ENCODE assay signal across 12 cellular contexts in genomic region chr14:75548544-75548943, GRCh38. TPM values are rescaled to one million over a fixed set of nuclear protein-coding genes. Genes with fewer than 3 reads are reported as not detected.
DNase-seq lines count a peak whose midpoint lies in the region; ATAC-seq and TF ChIP-seq lines count a peak whose summit lies in the region.
"Had no signal": no experiment of that assay in that cellular context is flagged by ENCODE, and none has a peak within 500 bp of the region (broad histone marks: within the 10 kb centered on the region; RNA-seq: fewer than 3 reads in every experiment).

No MANE protein-coding gene starts in this region.

- H3K27me3 Mint-ChIP-seq in activated T-helper 17 cell treated with anti-CD3 and anti-CD28 coated beads, Interleukin-2, amount 50 U/mL, for 72 hours, result no peaks in the 10 kb centered on the region
- H3K27me3 Mint-ChIP-seq: type B pancreatic cell had no signal

- TF ChIP-seq CTCF in GM13977 (IDR thresholded peaks at IDR 0.05; ENCODE audit: extremely low read depth, insufficient read depth, missing control alignments), result no peak

- no peak for ATAC-seq in activated naive CD4-positive, alpha-beta T cell treated with anti-CD3 and anti-CD28 coated beads, Interleukin-2, amount 50 U/mL, for 72 hours
- peak; percentile 2 for ATAC-seq in activated T-helper 17 cell treated with anti-CD3 and anti-CD28 coated beads, Interleukin-2, amount 50 U/mL, for 72 hours (replicated peaks)
- peak; percentile 88 for ATAC-seq in left colon

- H3K36me3 Mint-ChIP-seq in activated naive CD4-positive, alpha-beta T cell treated with anti-CD3 and anti-CD28 coated beads, Interleukin-2, amount 50 U/mL, for 72 hours, result peaks cover 17 to 53% of the 10 kb centered on the region in 2 donors
- H3K36me3 Mint-ChIP-seq in activated T-helper 17 cell treated with anti-CD3 and anti-CD28 coated beads, Interleukin-2, amount 50 U/mL, for 72 hours (ENCODE audit: low read depth), result peaks cover 74% of the 10 kb centered on the region
- H3K36me3 Mint-ChIP-seq: type B pancreatic cell had no signal

- peak overlapping the region; percentile 76 for H3K4me3 Mint-ChIP-seq in activated T-helper 17 cell treated with anti-CD3 and anti-CD28 coated beads, Interleukin-2, amount 50 U/mL, for 72 hours
- H3K4me3 Mint-ChIP-seq: type B pancreatic cell had no signal

- intact Hi-C loops in left colon (cut with DNase I, micrococcal nuclease), result no loop called here

- no peaks in the 10 kb centered on the region for H3K9me3 Mint-ChIP-seq in activated naive CD4-positive, alpha-beta T cell treated with anti-CD3 and anti-CD28 coated beads, Interleukin-2, amount 50 U/mL, for 72 hours
- no peaks in the 10 kb centered on the region for H3K9me3 Mint-ChIP-seq in activated T-helper 17 cell treated with anti-CD3 and anti-CD28 coated beads, Interleukin-2, amount 50 U/mL, for 72 hours
- H3K9me3 Mint-ChIP-seq: type B pancreatic cell had no signal

- no peak for DNase-seq in activated naive CD4-positive, alpha-beta T cell treated with anti-CD3 and anti-CD28 coated beads, Interleukin-2, amount 50 U/mL, for 72 hours (ENCODE audit: low spot score in 2 of 2)
- DNase-seq in activated naive CD4-positive, alpha-beta T cell (lab: John Stamatoyannopoulos, UW), result no peak
- peak in 1 of 2 donors; percentile 23 for DNase-seq in left colon
- no peak for DNase-seq in GM13977 (ENCODE audit: low spot score)
- no peak for DNase-seq in NCI-H2171 treated with DMSO at 0.1 percent for 48 hours (lab: John Stamatoyannopoulos, UW)
- DNase-seq in effector CD8-positive, alpha-beta T cell (lab: John Stamatoyannopoulos, UW), result no peak
- no peak for DNase-seq in kidney glomerular epithelial cell (lab: John Stamatoyannopoulos, UW)
- DNase-seq: cortex of kidney, NCI-H446 treated with DMSO at 0.1 percent for 48 hours, posterior cingulate gyrus had no signal

- H3K4me1 Mint-ChIP-seq in activated T-helper 17 cell treated with anti-CD3 and anti-CD28 coated beads, Interleukin-2, amount 50 U/mL, for 72 hours, result peaks cover 47% of the 10 kb centered on the region

- in situ Hi-C loops in GM13977 (cut with MboI; ENCODE audit: low pct_unique_long_range_greater_than_20kb, low sequenced_read_pairs, unreplicated experiment), result no loop called here

- H3K27ac Mint-ChIP-seq in activated naive CD4-positive, alpha-beta T cell treated with anti-CD3 and anti-CD28 coated beads, Interleukin-2, amount 50 U/mL, for 72 hours, result peak overlapping the region; percentile 79 to 90
- peak overlapping the region; percentile 89 for H3K27ac Mint-ChIP-seq in activated T-helper 17 cell treated with anti-CD3 and anti-CD28 coated beads, Interleukin-2, amount 50 U/mL, for 72 hours
- H3K27ac Mint-ChIP-seq: type B pancreatic cell had no signal

RNA-seq across cellular contexts. Expression of gene BATF, which starts 26.3 kb away (rescaled TPM):
- 100 to 1,000 TPM in 1 of 2 donors, 10 to 100 TPM in 1; 93.6 to 165 TPM for total RNA-seq in activated naive CD4-positive, alpha-beta T cell treated with anti-CD3 and anti-CD28 coated beads, Interleukin-2, amount 50 U/mL, for 72 hours
- 100 to 1,000 TPM; 123 to 211 TPM for total RNA-seq in activated T-helper 17 cell treated with anti-CD3 and anti-CD28 coated beads, Interleukin-2, amount 50 U/mL, for 72 hours
- total RNA-seq in left colon, result 1 to 10 TPM in 1 of 2 donors, under 1 TPM in 1; 0.67 to 1.3 TPM

RNA-seq across cellular contexts. Expression of gene FLVCR2, which starts 29.9 kb away (rescaled TPM):
- total RNA-seq in activated naive CD4-positive, alpha-beta T cell treated with anti-CD3 and anti-CD28 coated beads, Interleukin-2, amount 50 U/mL, for 72 hours, result 10 to 100 TPM; 11.6 to 18.3 TPM
- total RNA-seq in activated T-helper 17 cell treated with anti-CD3 and anti-CD28 coated beads, Interleukin-2, amount 50 U/mL, for 72 hours, result 10 to 100 TPM in 1 of 2 donors, 1 to 10 TPM in 1; 8.5 to 18.5 TPM
- 10 to 100 TPM; 19.8 to 42.1 TPM for total RNA-seq in left colon

Comparison
In these comparisons a context has a peak if more than half of its experiments do, and no peak if none do; other contexts are left out.
1. ATAC-seq: peak in activated T-helper 17 cell treated with anti-CD3 and anti-CD28 coated beads, Interleukin-2, amount 50 U/mL, for 72 hours (single experiment) and left colon (single experiment); none in activated naive CD4-positive, alpha-beta T cell treated with anti-CD3 and anti-CD28 coated beads, Interleukin-2, amount 50 U/mL, for 72 hours (0 of 2).
2. RNA of gene BATF, which starts 26.3 kb away (total RNA-seq): 123 to 211 TPM in activated T-helper 17 cell treated with anti-CD3 and anti-CD28 coated beads, Interleukin-2, amount 50 U/mL, for 72 hours and 93.6 to 165 TPM in activated naive CD4-positive, alpha-beta T cell treated with anti-CD3 and anti-CD28 coated beads, Interleukin-2, amount 50 U/mL, for 72 hours; 0.67 to 1.3 TPM in left colon; every median in the first group is over 10 times any median in the second.